Comparison of ENCODE assay signal across 18 cellular contexts in the genomic region with DNA sequence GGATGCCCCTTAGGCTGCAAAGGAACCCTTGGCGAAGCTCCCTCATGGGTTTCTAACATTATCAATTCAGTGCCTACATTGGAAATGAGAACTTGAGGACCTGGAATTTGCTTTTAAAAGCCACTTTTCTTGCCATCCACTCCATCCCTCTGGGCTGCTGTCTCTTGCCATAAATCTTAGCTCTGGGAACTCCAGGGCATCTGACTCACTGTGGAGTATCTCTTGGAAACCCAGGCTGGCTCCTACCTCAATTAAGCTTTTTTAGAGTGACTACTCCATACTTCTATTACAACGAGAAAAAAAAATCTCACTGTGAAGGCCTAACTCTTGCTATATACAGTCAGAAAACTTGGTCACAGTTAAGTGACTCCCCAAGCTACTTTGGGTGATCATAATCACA.
DNase-seq lines count a peak whose midpoint lies in the region; ATAC-seq and TF ChIP-seq lines count a peak whose summit lies in the region.
"Had no signal": no experiment of that assay in that cellular context is flagged by ENCODE, and none has a peak within 500 bp of the region (broad histone marks: within the 10 kb centered on the region; RNA-seq: fewer than 3 reads in every experiment).

No MANE protein-coding gene starts in this region.

- in situ Hi-C loops in GM23248 (cut with MboI) = no loop called here
- in situ Hi-C loops in KBM-7 (cut with MboI; ENCODE audit: low pct_unique_long_range_greater_than_20kb, low sequenced_read_pairs) = no loop called here

- TF ChIP-seq POLR2A in gastroesophageal sphincter (IDR thresholded peaks at IDR 0.05) = no peak

- H3K79me2 ChIP-seq in GM23248 (ENCODE audit: insufficient read depth) = no peaks in the 10 kb centered on the region

- H3K4me2 ChIP-seq in GM23248 (ENCODE audit: unreplicated experiment) = no peak overlapping the region

- no peak overlapping the region for H3K27ac ChIP-seq in GM23248
- no peak overlapping the region for H3K27ac ChIP-seq in gastroesophageal sphincter

- H4K20me1 ChIP-seq in GM23248 (ENCODE audit: insufficient read depth) = no peaks in the 10 kb centered on the region

- no peaks in the 10 kb centered on the region; the same call in 1 of the 2 replicates for H3K9me2 ChIP-seq in GM23248 (ENCODE audit: insufficient read depth)

- H3K36me3 ChIP-seq in GM23248 (ENCODE audit: low read depth) (no peaks in the 10 kb centered on the region), gastroesophageal sphincter (no peaks in the 10 kb centered on the region)
- H3K36me3 ChIP-seq: BE2C had no signal

- TF ChIP-seq CTCF in GM20000 (IDR thresholded peaks at IDR 0.05; ENCODE audit: extremely low read depth, missing control alignments) (no peak), gastroesophageal sphincter (IDR thresholded peaks at IDR 0.05) (no peak)

- H3K4me3 ChIP-seq in GM23248 (no peak overlapping the region), gastroesophageal sphincter (no peak overlapping the region)

- no peak overlapping the region for H3K9ac ChIP-seq in GM23248

- 52 to 71% methylated on average over 2 of the region's 2 CpGs for WGBS in GM23248 (ENCODE audit: low coverage in 1 of 2, low lambda C conversion rate in 2 of 2, missing lambda C conversion rate in 2 of 2), 2 experiments
- 90 to 100% methylated on average over 1 to 2 of the region's 2 CpGs for WGBS in gastroesophageal sphincter (ENCODE audit: low coverage in 1 of 2), 2 donors

- H3K4me1 ChIP-seq in GM23248 (ENCODE audit: insufficient read depth) (0 out of 2 replicates have a peak, but pooled peaks cover 3% of the 10 kb centered on the region), gastroesophageal sphincter (peaks cover 0 to 8% (median 0%) of the 10 kb centered on the region in 3 donors)
- H3K4me1 ChIP-seq: BE2C had no signal

- TF ChIP-seq EP300 in gastroesophageal sphincter (IDR thresholded peaks at IDR 0.05) = no peak

- peak; percentile 32 for DNase-seq in AG08395 (ENCODE audit: low spot score)
- DNase-seq in GM23248 = peak; percentile 49
- DNase-seq in T1000 (lab: John Stamatoyannopoulos, UW) = peak; percentile 3
- DNase-seq in myocyte (ENCODE audit: low read depth) = peak; percentile 23
- no peak for DNase-seq in GM20000 (ENCODE audit: low spot score)
- no peak for DNase-seq in DMS153 (lab: John Stamatoyannopoulos, UW)
- DNase-seq in KBM-7 = no peak
- DNase-seq: BE2C; CD8-positive, alpha-beta T cell; HCEC 1CT; NCI-H1436; NCI-H2081; NCI-H446; NCI-H774; Right ventricle myocardium superior; T-helper 2 cell had no signal

- H3K27me3 ChIP-seq in GM23248 (replicated peaks; ENCODE audit: insufficient read depth) = no peaks in the 10 kb centered on the region
- no peaks in the 10 kb centered on the region for H3K27me3 ChIP-seq in gastroesophageal sphincter

- H3F3A ChIP-seq in GM23248 (ENCODE audit: insufficient read depth) = peaks cover 5% of the 10 kb centered on the region

- no peaks in the 10 kb centered on the region for H3K9me3 ChIP-seq in GM23248 (ENCODE audit: low read depth)
- no peaks in the 10 kb centered on the region for H3K9me3 ChIP-seq in gastroesophageal sphincter
- H3K9me3 ChIP-seq: BE2C had no signal

- no peak overlapping the region for H2AFZ ChIP-seq in GM23248

- no peak for ATAC-seq in gastroesophageal sphincter
- ATAC-seq: CD8-positive, alpha-beta T cell; Panc1 had no signal

Comparison
In these comparisons a context has a peak if more than half of its experiments do, and no peak if none do; other contexts are left out.
1. DNase-seq: peak in AG08395 (single experiment), GM23248 (single experiment), T1000 (single experiment) and myocyte (single experiment); none in GM20000 (single experiment), DMS153 (single experiment) and KBM-7 (single experiment).